Comparison of ENCODE assay signal across 23 cellular contexts in genomic region chr12:24937553-24938244, GRCh38. TPM values are rescaled to one million over a fixed set of nuclear protein-coding genes. Genes with fewer than 3 reads are reported as not detected.
DNase-seq lines count a peak whose midpoint lies in the region; ATAC-seq, FAIRE-seq and TF ChIP-seq lines count a peak whose summit lies in the region.
"Had no signal": no experiment of that assay in that cellular context is flagged by ENCODE, and none has a peak within 500 bp of the region (broad histone marks: within the 10 kb centered on the region; RNA-seq: fewer than 3 reads in every experiment).

No MANE protein-coding gene starts in this region.

- H3K27me3 Mint-ChIP-seq in activated CD8-positive, alpha-beta T cell treated with anti-CD3 and anti-CD28 coated beads, Interleukin-2, amount 10 ng/mL, durations not matched to agents 7 days and 5 days (ENCODE audit: low read depth): peaks cover 2% of the 10 kb centered on the region

- H3K4ac ChIP-seq in IMR-90 (ENCODE audit: low read depth, low read length): no peak overlapping the region
- H3K4ac ChIP-seq in trophoblast cell (ENCODE audit: low read depth, low read length): peak overlapping the region; percentile 7

- H3K9ac ChIP-seq in IMR-90 (ENCODE audit: low read depth, low read length) (no peak overlapping the region), K562 (ENCODE audit: insufficient read depth in 1 of 2, low read depth in 2 of 2, low read length in 2 of 2) (no peak overlapping the region), trophoblast cell (ENCODE audit: low read length) (no peak overlapping the region)
- H3K9ac ChIP-seq: KMS-11, parathyroid adenoma had no signal

- H3K36me3 Mint-ChIP-seq in activated CD8-positive, alpha-beta T cell treated with anti-CD3 and anti-CD28 coated beads, Interleukin-2, amount 10 ng/mL, durations not matched to agents 7 days and 5 days (ENCODE audit: low read depth): peaks cover 3% of the 10 kb centered on the region
- H3K36me3 Mint-ChIP-seq: natural killer cell treated with Interleukin-12 subunit alpha and Interleukin-12 subunit beta and Interleukin-15 and Interleukin-18, amount 100 ng/mL, for 72 hours; stimulated activated effector memory CD8-positive, alpha-beta T cell treated with anti-CD3 and anti-CD28 coated beads, Interleukin-12 subunit alpha, Interleukin-12 subunit beta, amount 100 ng/mL, for 72 hours had no signal

- H3K18ac ChIP-seq in IMR-90 (ENCODE audit: low read depth, low read length) (no peak overlapping the region), trophoblast cell (ENCODE audit: low read length) (no peak overlapping the region)

- H3K4me3 Mint-ChIP-seq in activated CD8-positive, alpha-beta T cell treated with anti-CD3 and anti-CD28 coated beads, Interleukin-2, amount 10 ng/mL, durations not matched to agents 7 days and 5 days: no peak overlapping the region
- H3K4me3 Mint-ChIP-seq: activated naive CD4-positive, alpha-beta T cell treated with anti-CD3 and anti-CD28 coated beads for 36 hours; mesothelial cell of epicardium; natural killer cell treated with Interleukin-12 subunit alpha and Interleukin-12 subunit beta and Interleukin-15 and Interleukin-18, amount 100 ng/mL, for 72 hours; stimulated activated effector memory CD8-positive, alpha-beta T cell treated with anti-CD3 and anti-CD28 coated beads, Interleukin-12 subunit alpha, Interleukin-12 subunit beta, amount 100 ng/mL, for 72 hours had no signal

- no peak overlapping the region for H3K27ac ChIP-seq in IMR-90 (ENCODE audit: insufficient read depth, low read length)
- H3K27ac ChIP-seq in K562 (ENCODE audit: extremely low read depth, low read depth, low read length): no peak overlapping the region
- H3K27ac ChIP-seq in trophoblast cell (ENCODE audit: low read depth, low read length): peak overlapping the region; percentile 9
- no peak overlapping the region for H3K27ac ChIP-seq in uterus
- H3K27ac ChIP-seq: ascending aorta, KMS-11, parathyroid adenoma, testis had no signal

- H3K4me1 ChIP-seq in IMR-90 (ENCODE audit: control insufficient read depth, insufficient read depth, low read length) (peaks cover 5% of the 10 kb centered on the region; the same call in 1 of the 2 replicates), K562 (replicated peaks in 1 of 2; ENCODE audit: control insufficient read depth in 2 of 2, insufficient read depth in 2 of 2, low read length in 2 of 2) (peaks cover 4 to 57% of the 10 kb centered on the region in 2 experiments), trophoblast cell (ENCODE audit: control insufficient read depth in 1 of 2, insufficient read depth in 2 of 2, low read length in 2 of 2) (peaks cover 13 to 18% of the 10 kb centered on the region in 2 experiments), uterus (no peaks in the 10 kb centered on the region)
- H3K4me1 ChIP-seq: ascending aorta, parathyroid adenoma, testis had no signal

- peaks cover 1% of the 10 kb centered on the region for H3K4me1 Mint-ChIP-seq in activated CD8-positive, alpha-beta T cell treated with anti-CD3 and anti-CD28 coated beads, Interleukin-2, amount 10 ng/mL, durations not matched to agents 7 days and 5 days (ENCODE audit: low read depth)
- H3K4me1 Mint-ChIP-seq: stimulated activated effector memory CD8-positive, alpha-beta T cell treated with anti-CD3 and anti-CD28 coated beads, Interleukin-12 subunit alpha, Interleukin-12 subunit beta, amount 100 ng/mL, for 72 hours had no signal

- dilution Hi-C loops in IMR-90 (cut with HindIII; ENCODE audit: low sequenced_read_pairs, unreplicated experiment): no loop called here

- H2AK9ac ChIP-seq in IMR-90 (replicated peaks; ENCODE audit: low read depth, low read length, poor library complexity): no peak overlapping the region

- in situ Hi-C loops in IMR-90 (cut with MboI; ENCODE audit: low sequenced_read_pairs) (no loop called here), K562 (cut with MboI) (no loop called here)

- no peak overlapping the region for H4K12ac ChIP-seq in trophoblast cell (ENCODE audit: low read depth, low read length)

- H2BK5ac ChIP-seq in IMR-90 (ENCODE audit: low read depth, low read length, poor library complexity, severe bottlenecking) (no peak overlapping the region), trophoblast cell (ENCODE audit: low read depth, low read length, poor library complexity) (no peak overlapping the region)

- intact Hi-C loops in IMR-90 (cut with micrococcal nuclease) (no loop called here), K562 (cut with micrococcal nuclease) (no loop called here), uterus (cut with DNase I; ENCODE audit: low total_unique reads) (no loop called here)

- ATAC-seq in IMR-90 (ENCODE audit: low read depth) (peak; percentile 56), K562 (peak; percentile 28), GM18511 (IDR thresholded peaks at IDR 0.05; ENCODE audit: unreplicated experiment) (no peak)
- ATAC-seq in activated CD8-positive, alpha-beta T cell treated with anti-CD3 and anti-CD28 coated beads, Interleukin-2, amount 10 ng/mL, durations not matched to agents 7 days and 5 days: no peak
- ATAC-seq: esophagus mucosa; left lobe of liver; natural killer cell treated with Interleukin-12 subunit alpha and Interleukin-12 subunit beta and Interleukin-15 and Interleukin-18, amount 100 ng/mL, for 72 hours; sciatic nerve; stimulated activated effector memory CD8-positive, alpha-beta T cell treated with anti-CD3 and anti-CD28 coated beads, Interleukin-12 subunit alpha, Interleukin-12 subunit beta, amount 100 ng/mL, for 72 hours had no signal

- no peaks in the 10 kb centered on the region for H3K9me3 Mint-ChIP-seq in activated CD8-positive, alpha-beta T cell treated with anti-CD3 and anti-CD28 coated beads, Interleukin-2, amount 10 ng/mL, durations not matched to agents 7 days and 5 days (ENCODE audit: insufficient read depth)
- H3K9me3 Mint-ChIP-seq: activated naive CD4-positive, alpha-beta T cell treated with anti-CD3 and anti-CD28 coated beads for 36 hours; natural killer cell treated with Interleukin-12 subunit alpha and Interleukin-12 subunit beta and Interleukin-15 and Interleukin-18, amount 100 ng/mL, for 72 hours; stimulated activated effector memory CD8-positive, alpha-beta T cell treated with anti-CD3 and anti-CD28 coated beads, Interleukin-12 subunit alpha, Interleukin-12 subunit beta, amount 100 ng/mL, for 72 hours had no signal

- no peak for TF ChIP-seq EP300 in K562 (IDR thresholded peaks at IDR 0.05; ENCODE audit: low read length)

- H3K9me1 ChIP-seq in IMR-90 (ENCODE audit: insufficient read depth, low read length) (peaks cover 24% of the 10 kb centered on the region), K562 (ENCODE audit: control insufficient read depth, insufficient read depth, low read length) (peaks cover 4% of the 10 kb centered on the region)

- no peak overlapping the region for H2BK15ac ChIP-seq in IMR-90 (ENCODE audit: low read depth, low read length)

- H2AFZ ChIP-seq in IMR-90 (replicated peaks; ENCODE audit: low read length, poor library complexity) (no peak overlapping the region), K562 (ENCODE audit: low read depth, low read length) (no peak overlapping the region), trophoblast cell (ENCODE audit: insufficient read depth, low read length, poor library complexity) (no peak overlapping the region)
- H2AFZ ChIP-seq: parathyroid adenoma had no signal

- H2BK120ac ChIP-seq in IMR-90 (ENCODE audit: low read depth, low read length) (no peak overlapping the region), trophoblast cell (ENCODE audit: insufficient read depth, low read length, poor library complexity) (peak overlapping the region; percentile 4)

- H3K27me3 ChIP-seq in IMR-90 (ENCODE audit: control insufficient read depth, insufficient read depth, low read length) (no peaks in the 10 kb centered on the region), K562 (ENCODE audit: control insufficient read depth in 2 of 2, insufficient read depth in 2 of 2, low read length in 2 of 2) (no peaks in the 10 kb centered on the region), trophoblast cell (ENCODE audit: insufficient read depth, low read length) (no peaks in the 10 kb centered on the region), uterus (no peaks in the 10 kb centered on the region)
- H3K27me3 ChIP-seq: ascending aorta, testis had no signal

- H3K23ac ChIP-seq in IMR-90 (ENCODE audit: low read depth, low read length): no peak overlapping the region
- no peak overlapping the region for H3K23ac ChIP-seq in trophoblast cell (ENCODE audit: low read length)

- H3K56ac ChIP-seq in IMR-90 (ENCODE audit: extremely low read depth, insufficient read depth, low read length): no peak overlapping the region

- H2AK5ac ChIP-seq in IMR-90 (ENCODE audit: low read depth, low read length) (no peak overlapping the region), trophoblast cell (ENCODE audit: low read length) (no peak overlapping the region)

- no peak overlapping the region for H4K5ac ChIP-seq in IMR-90 (ENCODE audit: low read depth, low read length)

- H2BK12ac ChIP-seq in trophoblast cell (ENCODE audit: low read length): no peak overlapping the region

- H3K9me3 ChIP-seq in IMR-90 (ENCODE audit: control insufficient read depth, insufficient read depth, low read length) (no peaks in the 10 kb centered on the region), K562 (replicated peaks; ENCODE audit: control insufficient read depth, insufficient read depth, low read depth, low read length) (no peaks in the 10 kb centered on the region), trophoblast cell (ENCODE audit: insufficient read depth, low read depth, low read length) (no peaks in the 10 kb centered on the region), uterus (no peaks in the 10 kb centered on the region)
- H3K9me3 ChIP-seq: ascending aorta, testis had no signal

- H3K36me3 ChIP-seq in IMR-90 (ENCODE audit: control insufficient read depth, insufficient read depth, low read length): peaks cover 6% of the 10 kb centered on the region; the same call in 1 of the 2 replicates
- H3K36me3 ChIP-seq in K562 (ENCODE audit: control insufficient read depth, insufficient read depth, low read length): peaks cover 41% of the 10 kb centered on the region
- H3K36me3 ChIP-seq in trophoblast cell (ENCODE audit: control insufficient read depth in 1 of 2, insufficient read depth in 2 of 2, low read length in 2 of 2): no peaks in the 10 kb centered on the region
- H3K36me3 ChIP-seq in uterus: no peaks in the 10 kb centered on the region
- H3K36me3 ChIP-seq: ascending aorta had no signal

- peak; percentile 23 for FAIRE-seq in K562 (lab: Jason Lieb, UNC)

- H4K8ac ChIP-seq in IMR-90 (ENCODE audit: low read depth in 2 of 2, low read length in 2 of 2) (no peak overlapping the region), trophoblast cell (ENCODE audit: low read depth, low read length) (no peak overlapping the region)

- no peak overlapping the region for H3K4me3 ChIP-seq in IMR-90 (ENCODE audit: insufficient read depth, low read depth, low read length)
- no peak overlapping the region for H3K4me3 ChIP-seq in K562
- H3K4me3 ChIP-seq in trophoblast cell (ENCODE audit: low read depth, low read length): no peak overlapping the region
- H3K4me3 ChIP-seq in uterus: no peak overlapping the region
- H3K4me3 ChIP-seq: ascending aorta, testis had no signal

- BruUV-seq in IMR-90 (replicated peaks; lab: Mats Ljungman, UMichigan): no TSS peak
- no TSS peak for BruUV-seq in K562 (replicated peaks; lab: Mats Ljungman, UMichigan)

- WGBS in IMR-90 (ENCODE audit: extremely low coverage in 2 of 2, insufficient read length in 1 of 2), 2 experiments: no CpG with 5 or more reads among the region's 2 CpGs
- WGBS in K562 (ENCODE audit: insufficient coverage, low coverage, missing lambda C conversion rate): 12% methylated on average over 2 of the region's 2 CpGs
- no CpG with 5 or more reads among the region's 2 CpGs for WGBS in trophoblast cell (ENCODE audit: extremely low coverage, insufficient coverage, insufficient read length)

- peak overlapping the region; percentile 30; the same call in 1 of the 2 replicates for H3K14ac ChIP-seq in IMR-90 (replicated peaks; ENCODE audit: low read depth, low read length)
- H3K14ac ChIP-seq in trophoblast cell (ENCODE audit: low read length): no peak overlapping the region

- H4K20me1 ChIP-seq in IMR-90 (ENCODE audit: insufficient read depth, low read length) (peaks cover 82% of the 10 kb centered on the region), K562 (replicated peaks; ENCODE audit: control insufficient read depth, insufficient read depth, low read length) (peaks cover 22% of the 10 kb centered on the region)

- CTCF ChIA-PET in IMR-90 (lab: Yijun Ruan, JAX) (no interaction called here), K562 (lab: Yijun Ruan, JAX; ENCODE audit: low intra/inter-chr PET ratio) (no interaction called here)
- CTCF ChIA-PET in activated CD8-positive, alpha-beta T cell treated with anti-CD3 and anti-CD28 coated beads, Interleukin-2, amount 10 ng/mL, durations not matched to agents 7 days and 5 days (lab: Charles Lee): no interaction called here

- H4K91ac ChIP-seq in IMR-90 (ENCODE audit: insufficient read depth, low read depth, low read length): no peak overlapping the region
- no peak overlapping the region for H4K91ac ChIP-seq in trophoblast cell (ENCODE audit: low read depth, low read length)

- no peak for TF ChIP-seq CTCF in IMR-90 (conservative IDR thresholded peaks at IDR 0.05; ENCODE audit: low read depth, low read length)
- no peak for TF ChIP-seq CTCF in K562 (IDR thresholded peaks at IDR 0.05 in 2 of 3, conservative IDR thresholded peaks at IDR 0.05 in 1 of 3; ENCODE audit: insufficient read depth in 2 of 3, low read depth in 1 of 3, low read length in 3 of 3)
- no peak for TF ChIP-seq CTCF in uterus (IDR thresholded peaks at IDR 0.05)

- TF ChIP-seq RAD21 in IMR-90 (IDR thresholded peaks at IDR 0.05; ENCODE audit: low read length) (no peak), K562 (CRISPR knock-in tag; conservative IDR thresholded peaks at IDR 0.05 in 1 of 2, IDR thresholded peaks at IDR 0.05 in 1 of 2) (no peak)

- POLR2A ChIA-PET in IMR-90 (lab: Charles Lee; ENCODE audit: unreplicated experiment): no interaction called here
- POLR2A ChIA-PET in K562 (lab: Yijun Ruan, JAX): interaction anchor here (0.6 to 2.3 kb wide), 7 partner anchors 8 to 1631 kb away, joined by 3 to 19 read pairs (median 5); no protein-coding TSS in a partner anchor
- POLR2A ChIA-PET in activated CD8-positive, alpha-beta T cell treated with anti-CD3 and anti-CD28 coated beads, Interleukin-2, amount 10 ng/mL, durations not matched to agents 7 days and 5 days (lab: Charles Lee): no interaction called here

- H2BK20ac ChIP-seq in IMR-90 (ENCODE audit: low read depth, low read length): no peak overlapping the region

- DNase-seq in EL (peak; percentile 78), IMR-90 (peak; percentile 51), K562 (ENCODE audit: extremely low read depth in 1 of 4, low spot score in 3 of 4) (peak in 1 of 4 experiments; percentile 54), trophoblast cell (peak in 1 of 2 donors; percentile 27), uterus (no peak)
- DNase-seq in activated CD8-positive, alpha-beta T cell treated with anti-CD3 and anti-CD28 coated beads, Interleukin-2, amount 10 ng/mL, durations not matched to agents 7 days and 5 days: no peak
- DNase-seq: activated CD4-positive, CD25-positive, alpha-beta regulatory T cell treated with anti-CD3 and anti-CD28 coated beads, Interleukin-2, amount 50 U/mL, for 72 hours; activated naive CD4-positive, alpha-beta T cell treated with anti-CD3 and anti-CD28 coated beads for 36 hours; activated T-cell treated with anti-CD3 and anti-CD28 coated beads, Interleukin-2, amount 50 U/mL, for 48 hours; NCI-H1105 treated with DMSO at 0.1 percent for 48 hours; NCI-H2081 treated with DMSO at 0.1 percent for 48 hours; T1000; testis had no signal

- H3K79me2 ChIP-seq in K562 (ENCODE audit: control insufficient read depth, insufficient read depth, low read length) (peaks cover 96% of the 10 kb centered on the region), trophoblast cell (ENCODE audit: control insufficient read depth, insufficient read depth, low read length, poor library complexity) (peaks cover 6% of the 10 kb centered on the region)
- H3K79me2 ChIP-seq: parathyroid adenoma had no signal

- H3K79me1 ChIP-seq in IMR-90 (ENCODE audit: low read depth in 1 of 2, low read length in 2 of 2) (peaks cover 44 to 70% of the 10 kb centered on the region in 2 experiments), trophoblast cell (ENCODE audit: low read length) (no peaks in the 10 kb centered on the region)

- TF ChIP-seq POLR2A in IMR-90 (IDR thresholded peaks at IDR 0.05; ENCODE audit: low read depth, low read length) (no peak), K562 (conservative IDR thresholded peaks at IDR 0.05) (peak; percentile 35; the same call in 1 of the 2 replicates), uterus (IDR thresholded peaks at IDR 0.05) (no peak)

- H3K4me2 ChIP-seq in IMR-90 (ENCODE audit: low read depth, low read length) (no peak overlapping the region), K562 (ENCODE audit: insufficient read depth, low read length) (no peak overlapping the region), trophoblast cell (ENCODE audit: low read length) (no peak overlapping the region)
- H3K4me2 ChIP-seq: KMS-11 had no signal

- no peak overlapping the region for H3K27ac Mint-ChIP-seq in activated CD8-positive, alpha-beta T cell treated with anti-CD3 and anti-CD28 coated beads, Interleukin-2, amount 10 ng/mL, durations not matched to agents 7 days and 5 days
- H3K27ac Mint-ChIP-seq: activated naive CD4-positive, alpha-beta T cell treated with anti-CD3 and anti-CD28 coated beads for 36 hours; mesothelial cell of epicardium; natural killer cell treated with Interleukin-12 subunit alpha and Interleukin-12 subunit beta and Interleukin-15 and Interleukin-18, amount 100 ng/mL, for 72 hours; stimulated activated effector memory CD8-positive, alpha-beta T cell treated with anti-CD3 and anti-CD28 coated beads, Interleukin-12 subunit alpha, Interleukin-12 subunit beta, amount 100 ng/mL, for 72 hours had no signal

RNA-seq across cellular contexts. Expression of gene BCAT1, which starts 11.2 kb away (rescaled TPM):
- total RNA-seq in IMR-90 (2012; rRNA removed) (580 and 683 TPM in 2 replicates), K562 (2014; rRNA removed) (79.4 and 81.9 TPM in 2 replicates), K562 (2014; rRNA removed; fragmentation: Illumina TruSeq; extraction: Trizol) (130 and 155 TPM in 2 replicates), K562 (2015; rRNA removed; fragmentation: Illumina TruSeq; extraction: Trizol) (64.9 and 68.6 TPM in 2 replicates), K562 (2021) (154 and 157 TPM in 2 replicates), uterus (100 to 1,000 TPM in 1 of 4 donors, 10 to 100 TPM in 3; 23.6 to 221 (median 59.7) TPM)
- polyA plus RNA-seq in IMR-90 (2012; rRNA removed) (21.3 and 30.4 TPM in 2 replicates), K562 (2011; rRNA removed) (58.8 and 59.1 TPM in 2 replicates), K562 (2014; fragmentation: Illumina TruSeq; extraction: Trizol) (66.8 and 78.4 TPM in 2 replicates), K562 (2014; fragmentation: Nextera tagmentation; extraction: Ambion mirVana) (10 to 100 TPM; 38.5 to 45.4 TPM), K562 (2014; rRNA removed) (48.1 and 59.1 TPM in 2 replicates)
- 7.2 and 7.6 TPM in 2 replicates for polyA plus RNA-seq in IMR-90 (2012; cell fraction: cytosol; rRNA removed)
- 5.3 and 20.5 TPM in 2 replicates for polyA plus RNA-seq in IMR-90 (2012; cell fraction: nucleus; rRNA removed; ENCODE audit: low replicate concordance)
- 53.5 and 124 TPM in 2 replicates for total RNA-seq in K562 (2011; cell fraction: chromatin; rRNA removed; ENCODE audit: low replicate concordance)
- total RNA-seq in K562 (2011; cell fraction: nucleolus; rRNA removed): 33.0 and 49.7 TPM in 2 replicates
- total RNA-seq in K562 (2011; cell fraction: nucleoplasm; rRNA removed): 127 and 193 TPM in 2 replicates
- polyA plus RNA-seq in K562 (2011; cell fraction: cytosol; rRNA removed): 28.1 and 58.5 TPM in 2 replicates
- polyA plus RNA-seq in K562 (2011; cell fraction: nucleus; rRNA removed): 33.1 and 43.9 TPM in 2 replicates
- 53.7 and 101 TPM in 2 replicates for polyA plus RNA-seq in K562 (2012)
- 130 and 179 TPM in 2 replicates for polyA minus RNA-seq in K562 (2011; rRNA and poly(A)+ RNA removed)
- 82.9 and 107 TPM in 2 replicates for polyA minus RNA-seq in K562 (2011; cell fraction: cytosol; rRNA and poly(A)+ RNA removed)
- 34.1 and 69.3 TPM in 2 replicates for polyA minus RNA-seq in K562 (2011; cell fraction: nucleus; rRNA and poly(A)+ RNA removed)
- polyA plus RNA-seq in trophoblast cell (2013): 80.8 and 83.0 TPM in 2 replicates
- total RNA-seq in activated CD8-positive, alpha-beta T cell treated with anti-CD3 and anti-CD28 coated beads, Interleukin-2, amount 10 ng/mL, durations not matched to agents 7 days and 5 days: 10 to 100 TPM; 19.7 to 24.1 TPM

Comparison
In these comparisons a context has a peak if more than half of its experiments do, and no peak if none do; other contexts are left out.
1. DNase-seq: peak in EL (single experiment) and IMR-90 (single experiment); none in uterus (0 of 2) and activated CD8-positive, alpha-beta T cell treated with anti-CD3 and anti-CD28 coated beads, Interleukin-2, amount 10 ng/mL, durations not matched to agents 7 days and 5 days (single experiment).
2. ATAC-seq: peak in IMR-90 (single experiment) and K562 (single experiment); none in GM18511 (single experiment) and activated CD8-positive, alpha-beta T cell treated with anti-CD3 and anti-CD28 coated beads, Interleukin-2, amount 10 ng/mL, durations not matched to agents 7 days and 5 days (single experiment).